Comparison of ENCODE assay signal across 7 cellular contexts in the genomic region with DNA sequence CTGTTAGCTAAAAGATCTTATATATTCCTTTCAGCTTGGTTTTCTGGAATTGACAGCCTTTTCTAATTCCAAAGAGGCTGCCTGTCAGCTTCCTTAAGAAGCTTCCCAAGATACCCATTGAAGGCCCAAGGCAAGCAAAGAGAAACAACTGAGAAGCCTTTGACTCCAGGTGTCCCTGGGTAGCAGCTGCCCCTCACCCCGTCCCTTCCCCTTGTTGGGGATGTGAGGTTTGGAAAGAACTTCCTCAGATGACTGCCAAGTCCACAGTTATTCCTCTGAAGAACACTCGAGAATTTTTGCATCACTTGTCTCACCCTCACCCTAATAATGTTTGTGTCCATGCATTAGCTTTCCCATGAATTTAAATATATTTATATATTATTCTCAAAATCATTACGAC.
"Had no signal": no experiment of that assay in that cellular context is flagged by ENCODE, and none has a peak within 500 bp of the region (broad histone marks: within the 10 kb centered on the region; RNA-seq: fewer than 3 reads in every experiment).

No MANE protein-coding gene starts in this region.

- H3K4me1 ChIP-seq: HAP-1 had no signal

- H3K27ac ChIP-seq: GM23248, HL-60 had no signal

- H3K4me3 ChIP-seq: GM23248, HAP-1 had no signal

- H3K9me3 ChIP-seq: HAP-1 had no signal

- H3K9ac ChIP-seq: GM23248 had no signal

- DNase-seq: GM23248, GOT3, H7, HFFc6, KBM-7 had no signal

- H3K36me3 ChIP-seq: HAP-1 had no signal
